Comparison of ENCODE assay signal across 8 cellular contexts in genomic region chr19:50204811-50205675, GRCh38. TPM values are rescaled to one million over a fixed set of nuclear protein-coding genes. Genes with fewer than 3 reads are reported as not detected.
A peak's percentile ranks its signal among the peaks of the same experiment; 100 is the strongest.
DNase-seq lines count a peak whose midpoint lies in the region; ATAC-seq and TF ChIP-seq lines count a peak whose summit lies in the region.

No MANE protein-coding gene starts in this region.

- H3K36me3 Mint-ChIP-seq in activated T-helper 17 cell treated with anti-CD3 and anti-CD28 coated beads, Interleukin-2, amount 50 U/mL, for 72 hours (ENCODE audit: low read depth), result no peaks in the 10 kb centered on the region

- no peak overlapping the region for H3K4me3 Mint-ChIP-seq in activated T-helper 17 cell treated with anti-CD3 and anti-CD28 coated beads, Interleukin-2, amount 50 U/mL, for 72 hours

- H3K27ac ChIP-seq in RWPE1 (no peak overlapping the region), iPS-18a (ENCODE audit: low read length) (no peak overlapping the region)

- no peaks in the 10 kb centered on the region for H3K9me3 ChIP-seq in iPS-18a (ENCODE audit: control insufficient read depth, low read depth, low read length)

- peaks cover 15% of the 10 kb centered on the region for H3K27me3 ChIP-seq in iPS-18a (ENCODE audit: control insufficient read depth, insufficient read depth, low read length)

- H3K9ac ChIP-seq in iPS-18a (ENCODE audit: low read length), result peak overlapping the region; percentile 27

- H3K4me3 ChIP-seq in iPS-18a (ENCODE audit: low read length), result peak overlapping the region; percentile 57

- ATAC-seq in GM18511 (IDR thresholded peaks at IDR 0.05; ENCODE audit: unreplicated experiment), result no peak
- no peak for ATAC-seq in activated T-helper 17 cell treated with anti-CD3 and anti-CD28 coated beads, Interleukin-2, amount 50 U/mL, for 72 hours (replicated peaks)
- ATAC-seq in GM19395 (IDR thresholded peaks at IDR 0.05; ENCODE audit: unreplicated experiment), result no peak

- no peaks in the 10 kb centered on the region for H3K36me3 ChIP-seq in iPS-18a (ENCODE audit: control insufficient read depth, low read depth, low read length)

- H3K9me3 Mint-ChIP-seq in activated T-helper 17 cell treated with anti-CD3 and anti-CD28 coated beads, Interleukin-2, amount 50 U/mL, for 72 hours, result no peaks in the 10 kb centered on the region

- no peak overlapping the region for H3K27ac Mint-ChIP-seq in activated T-helper 17 cell treated with anti-CD3 and anti-CD28 coated beads, Interleukin-2, amount 50 U/mL, for 72 hours

- peaks cover 40% of the 10 kb centered on the region for H3K27me3 Mint-ChIP-seq in activated T-helper 17 cell treated with anti-CD3 and anti-CD28 coated beads, Interleukin-2, amount 50 U/mL, for 72 hours

- POLR2A ChIA-PET in RWPE1 (lab: Yijun Ruan, JAX; ENCODE audit: low non-redundant PET), result interaction anchor here (1.0 kb wide), 1 partner anchor 22 kb away, joined by 4 read pairs; no protein-coding TSS in a partner anchor

- no peaks in the 10 kb centered on the region for H3K4me1 Mint-ChIP-seq in activated T-helper 17 cell treated with anti-CD3 and anti-CD28 coated beads, Interleukin-2, amount 50 U/mL, for 72 hours

- H3K4me1 ChIP-seq in iPS-18a (ENCODE audit: control insufficient read depth, low read depth, low read length), result peaks cover 3% of the 10 kb centered on the region

- DNase-seq in NCI-H1105 (lab: John Stamatoyannopoulos, UW) (peak; percentile 94), RWPE1 (ENCODE audit: low spot score) (peak; percentile 71), AG08396 (ENCODE audit: low spot score) (no peak)
- peak; percentile 13 for DNase-seq in stimulated activated CD4-positive, alpha-beta T cell treated with anti-CD3 and anti-CD28 coated beads, Interleukin-2, amount 100 ng/mL, for 4 hours (ENCODE audit: low read depth)

- CTCF ChIA-PET in RWPE1 (lab: Yijun Ruan, JAX), result interaction anchor here (0.6 to 0.8 kb wide), 2 partner anchors 58 to 123 kb away, joined by 4 to 7 read pairs; no protein-coding TSS in a partner anchor

- TF ChIP-seq CTCF in RWPE1 (conservative IDR thresholded peaks at IDR 0.05; ENCODE audit: low read depth), result no peak

RNA-seq across cellular contexts. Expression of gene MYH14, which starts 1.6 kb away (rescaled TPM):
- total RNA-seq in activated T-helper 17 cell treated with anti-CD3 and anti-CD28 coated beads, Interleukin-2, amount 50 U/mL, for 72 hours, result not detected

RNA-seq across cellular contexts. Expression of gene IZUMO2, which starts 42.0 kb away (rescaled TPM):
- not detected for total RNA-seq in activated T-helper 17 cell treated with anti-CD3 and anti-CD28 coated beads, Interleukin-2, amount 50 U/mL, for 72 hours
